In the genomic region with DNA sequence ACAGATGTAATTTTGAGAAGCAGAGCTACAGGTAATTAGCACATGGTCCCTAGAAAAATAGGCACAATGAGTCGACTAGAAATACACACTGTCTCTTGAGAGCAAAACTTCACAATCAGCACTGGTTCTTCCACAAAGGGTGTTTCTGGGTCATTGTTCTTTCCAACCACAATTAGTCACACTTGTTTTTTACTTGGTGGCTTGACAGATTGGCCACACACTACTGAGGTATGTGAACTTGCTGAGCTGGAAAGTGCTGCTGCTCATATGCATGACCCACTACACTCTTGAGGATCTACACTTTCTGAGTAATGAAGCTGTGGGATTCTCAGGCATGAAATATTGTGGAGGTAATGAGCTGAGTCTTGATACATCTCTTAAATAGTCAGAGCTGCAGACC, we compare ENCODE assay signal across 9 cellular contexts.
DNase-seq lines count a peak whose midpoint lies in the region; ATAC-seq and TF ChIP-seq lines count a peak whose summit lies in the region.
"Had no signal": no experiment of that assay in that cellular context is flagged by ENCODE, and none has a peak within 500 bp of the region (broad histone marks: within the 10 kb centered on the region; RNA-seq: fewer than 3 reads in every experiment).

No MANE protein-coding gene starts in this region.

- no peak overlapping the region for H3K27ac ChIP-seq in GM23338 (ENCODE audit: low read depth)
- H3K27ac ChIP-seq in CD4-positive, alpha-beta T cell (ENCODE audit: low read depth, low read length), result no peak overlapping the region

- no peaks in the 10 kb centered on the region for H3K9me3 ChIP-seq in CD4-positive, alpha-beta T cell (ENCODE audit: control insufficient read depth, low read length)
- H3K9me3 ChIP-seq: Caco-2 had no signal

- peak; percentile 2 for DNase-seq in activated naive CD8-positive, alpha-beta T cell treated with anti-CD3 and anti-CD28 coated beads, Interleukin-2, amount 50 U/mL, for 24 hours
- DNase-seq in activated naive CD8-positive, alpha-beta T cell treated with anti-CD3 and anti-CD28 coated beads for 36 hours, result no peak
- DNase-seq in HPDE6-E6E7 (ENCODE audit: extremely low spot score) (peak; percentile 80), dermis blood vessel endothelial cell (peak; percentile 77), ureter (ENCODE audit: low spot score) (peak; percentile 45), GM23338 (ENCODE audit: low spot score) (no peak), NCI-H524 (lab: John Stamatoyannopoulos, UW) (no peak)
- DNase-seq in CD4-positive, alpha-beta T cell, result no peak
- DNase-seq: Caco-2 had no signal

- no peaks in the 10 kb centered on the region for H3K27me3 Mint-ChIP-seq in activated naive CD8-positive, alpha-beta T cell treated with anti-CD3 and anti-CD28 coated beads, Interleukin-2, amount 50 U/mL, for 24 hours
- no peaks in the 10 kb centered on the region for H3K27me3 Mint-ChIP-seq in activated naive CD8-positive, alpha-beta T cell treated with anti-CD3 and anti-CD28 coated beads for 36 hours
- peaks cover 3% of the 10 kb centered on the region for H3K27me3 Mint-ChIP-seq in GM23338 (ENCODE audit: insufficient read depth, low read depth, poor library complexity)
- H3K27me3 Mint-ChIP-seq in CD4-positive, alpha-beta T cell, result no peaks in the 10 kb centered on the region

- ATAC-seq in activated naive CD8-positive, alpha-beta T cell treated with anti-CD3 and anti-CD28 coated beads, Interleukin-2, amount 50 U/mL, for 24 hours, result peak; percentile 93
- ATAC-seq in GM23338, result no peak
- no peak for ATAC-seq in CD4-positive, alpha-beta T cell (ENCODE audit: poor library complexity)

- no peak overlapping the region for H3K4me3 Mint-ChIP-seq in activated naive CD8-positive, alpha-beta T cell treated with anti-CD3 and anti-CD28 coated beads, Interleukin-2, amount 50 U/mL, for 24 hours
- no peak overlapping the region for H3K4me3 Mint-ChIP-seq in activated naive CD8-positive, alpha-beta T cell treated with anti-CD3 and anti-CD28 coated beads for 36 hours
- H3K4me3 Mint-ChIP-seq in GM23338, result no peak overlapping the region
- H3K4me3 Mint-ChIP-seq in CD4-positive, alpha-beta T cell, result no peak overlapping the region

- intact Hi-C loops in CD4-positive, alpha-beta T cell (cut with DNase I, micrococcal nuclease), result no loop called here

- no peaks in the 10 kb centered on the region for H3K27me3 ChIP-seq in GM23338 (ENCODE audit: insufficient read depth)
- no peaks in the 10 kb centered on the region for H3K27me3 ChIP-seq in CD4-positive, alpha-beta T cell (ENCODE audit: control insufficient read depth, insufficient read depth, low read length)

- no peaks in the 10 kb centered on the region for H3K79me2 ChIP-seq in GM23338 (replicated peaks; ENCODE audit: insufficient read depth)

- H2AFZ ChIP-seq in GM23338, result no peak overlapping the region

- no peaks in the 10 kb centered on the region for H3K36me3 ChIP-seq in GM23338 (ENCODE audit: insufficient read depth)

- H3K9me2 ChIP-seq in GM23338 (ENCODE audit: insufficient read depth), result peaks cover 21% of the 10 kb centered on the region

- H3K9me3 Mint-ChIP-seq in activated naive CD8-positive, alpha-beta T cell treated with anti-CD3 and anti-CD28 coated beads, Interleukin-2, amount 50 U/mL, for 24 hours, result no peaks in the 10 kb centered on the region
- H3K9me3 Mint-ChIP-seq in activated naive CD8-positive, alpha-beta T cell treated with anti-CD3 and anti-CD28 coated beads for 36 hours, result no peaks in the 10 kb centered on the region
- no peaks in the 10 kb centered on the region; the same call in 2 of the 3 replicates for H3K9me3 Mint-ChIP-seq in GM23338
- H3K9me3 Mint-ChIP-seq in CD4-positive, alpha-beta T cell, result no peaks in the 10 kb centered on the region

- H3K4me1 ChIP-seq in GM23338 (ENCODE audit: insufficient read depth), result no peaks in the 10 kb centered on the region; the same call in 1 of the 2 replicates
- H3K4me1 ChIP-seq: Caco-2 had no signal

- peak overlapping the region; percentile 39 for H3K27ac Mint-ChIP-seq in activated naive CD8-positive, alpha-beta T cell treated with anti-CD3 and anti-CD28 coated beads, Interleukin-2, amount 50 U/mL, for 24 hours
- H3K27ac Mint-ChIP-seq in activated naive CD8-positive, alpha-beta T cell treated with anti-CD3 and anti-CD28 coated beads for 36 hours, result no peak overlapping the region
- H3K27ac Mint-ChIP-seq in GM23338, result no peak overlapping the region
- no peak overlapping the region for H3K27ac Mint-ChIP-seq in CD4-positive, alpha-beta T cell

- H3K4me2 ChIP-seq in GM23338, result no peak overlapping the region

- POLR2A ChIA-PET in CD4-positive, alpha-beta T cell (lab: Charles Lee), result no interaction called here

- H3F3A ChIP-seq in GM23338 (replicated peaks; ENCODE audit: low read depth), result no peaks in the 10 kb centered on the region

- CTCF ChIA-PET in CD4-positive, alpha-beta T cell (lab: Charles Lee), result no interaction called here

- peaks cover 14% of the 10 kb centered on the region for H3K4me1 Mint-ChIP-seq in activated naive CD8-positive, alpha-beta T cell treated with anti-CD3 and anti-CD28 coated beads, Interleukin-2, amount 50 U/mL, for 24 hours
- H3K4me1 Mint-ChIP-seq in activated naive CD8-positive, alpha-beta T cell treated with anti-CD3 and anti-CD28 coated beads for 36 hours, result peaks cover 3% of the 10 kb centered on the region
- peaks cover 8% of the 10 kb centered on the region for H3K4me1 Mint-ChIP-seq in GM23338
- H3K4me1 Mint-ChIP-seq in CD4-positive, alpha-beta T cell (ENCODE audit: low read depth), result no peaks in the 10 kb centered on the region

- H3K36me3 Mint-ChIP-seq in activated naive CD8-positive, alpha-beta T cell treated with anti-CD3 and anti-CD28 coated beads, Interleukin-2, amount 50 U/mL, for 24 hours (ENCODE audit: low read depth), result no peaks in the 10 kb centered on the region
- peaks cover 4% of the 10 kb centered on the region for H3K36me3 Mint-ChIP-seq in activated naive CD8-positive, alpha-beta T cell treated with anti-CD3 and anti-CD28 coated beads for 36 hours
- H3K36me3 Mint-ChIP-seq in GM23338 (ENCODE audit: low read depth), result no peaks in the 10 kb centered on the region
- H3K36me3 Mint-ChIP-seq in CD4-positive, alpha-beta T cell (ENCODE audit: low read depth), result no peaks in the 10 kb centered on the region

- TF ChIP-seq CTCF in GM23338 (conservative IDR thresholded peaks at IDR 0.05; ENCODE audit: low read depth in 2 of 2), result no peak
- no peak for TF ChIP-seq CTCF in CD4-positive, alpha-beta T cell (IDR thresholded peaks at IDR 0.05)

- H4K20me1 ChIP-seq in GM23338 (replicated peaks; ENCODE audit: insufficient read depth), result no peaks in the 10 kb centered on the region; the same call in 1 of the 2 replicates

- H3K4me3 ChIP-seq in GM23338, result no peak overlapping the region

TF ChIP-seq in GM23338, 12 proteins besides CTCF, POLR2A, EP300 and RAD21 (continues in another document):
- TF ChIP-seq EZH2phosphoT487 (IDR thresholded peaks at IDR 0.05; ENCODE audit: unreplicated experiment), result no peak
- TF ChIP-seq ZNF331 (CRISPR knock-in tag; IDR thresholded peaks at IDR 0.05; ENCODE audit: low read depth), result no peak
- TF ChIP-seq NANOG (IDR thresholded peaks at IDR 0.05; ENCODE audit: borderline replicate concordance), result no peak
- no peak for TF ChIP-seq CREB1 (CRISPR knock-in tag; IDR thresholded peaks at IDR 0.05; ENCODE audit: low read depth)

Comparison
In these comparisons a context has a peak if more than half of its experiments do, and no peak if none do; other contexts are left out.
1. DNase-seq: peak in activated naive CD8-positive, alpha-beta T cell treated with anti-CD3 and anti-CD28 coated beads, Interleukin-2, amount 50 U/mL, for 24 hours (single experiment), HPDE6-E6E7 (single experiment), dermis blood vessel endothelial cell (single experiment) and ureter (single experiment); none in activated naive CD8-positive, alpha-beta T cell treated with anti-CD3 and anti-CD28 coated beads for 36 hours (single experiment), GM23338 (single experiment), CD4-positive, alpha-beta T cell (0 of 10) and NCI-H524 (0 of 2).